Comparison of ENCODE assay signal across 20 cellular contexts in the genomic region with DNA sequence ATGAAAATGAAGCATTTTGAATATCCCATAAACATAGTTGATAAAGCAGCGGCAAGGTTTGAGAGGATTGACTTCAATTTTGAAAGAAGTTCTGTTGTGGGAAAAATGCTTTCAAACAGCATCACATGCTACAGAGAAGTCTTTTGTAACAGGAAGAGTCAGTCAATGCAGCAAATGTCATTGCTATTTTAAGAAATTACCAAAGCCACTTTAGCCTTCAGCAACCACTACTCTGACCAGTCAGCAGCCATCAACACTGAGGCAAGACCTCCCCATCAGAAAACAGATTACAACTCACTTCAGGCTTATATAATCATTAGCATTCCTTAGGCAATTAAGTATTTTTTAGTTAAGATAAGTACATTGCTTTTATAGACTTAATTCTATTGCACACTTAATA. TPM values are rescaled to one million over a fixed set of nuclear protein-coding genes. Genes with fewer than 3 reads are reported as not detected.
DNase-seq lines count a peak whose midpoint lies in the region; ATAC-seq and TF ChIP-seq lines count a peak whose summit lies in the region.
"Had no signal": no experiment of that assay in that cellular context is flagged by ENCODE, and none has a peak within 500 bp of the region (broad histone marks: within the 10 kb centered on the region; RNA-seq: fewer than 3 reads in every experiment).

No MANE protein-coding gene starts in this region.

- H3K4me1 Mint-ChIP-seq in natural killer cell (peaks cover 51 to 58% of the 10 kb centered on the region in 2 donors), osteocyte (ENCODE audit: unreplicated experiment) (no peaks in the 10 kb centered on the region), Calu3 (ENCODE audit: low read depth, unreplicated experiment) (peaks cover 10% of the 10 kb centered on the region)
- H3K4me1 Mint-ChIP-seq: mesothelial cell of epicardium had no signal

- H3K36me3 ChIP-seq in DOHH2 (ENCODE audit: control insufficient read depth, low read length) = peaks cover 10% of the 10 kb centered on the region
- H3K36me3 ChIP-seq: ovary, suprapubic skin, WERI-Rb-1 had no signal

- H3K9me3 ChIP-seq in DOHH2 (ENCODE audit: control insufficient read depth, insufficient read depth, low read length) = peaks cover 11% of the 10 kb centered on the region; the same call in 1 of the 2 replicates
- H3K9me3 ChIP-seq: ovary, suprapubic skin had no signal

- H3K27ac ChIP-seq in DOHH2 (ENCODE audit: low read depth, low read length) = no peak overlapping the region
- H3K27ac ChIP-seq: ovary, suprapubic skin, WERI-Rb-1 had no signal

- ATAC-seq in natural killer cell (peak; percentile 44 to 47 (median 46)), HG02678 (IDR thresholded peaks at IDR 0.05; ENCODE audit: unreplicated experiment) (no peak)
- ATAC-seq: Panc1 had no signal

- H3K9me3 Mint-ChIP-seq in natural killer cell (no peaks in the 10 kb centered on the region), osteocyte (ENCODE audit: unreplicated experiment) (no peaks in the 10 kb centered on the region), Calu3 (ENCODE audit: low read depth, unreplicated experiment) (no peaks in the 10 kb centered on the region)

- CTCF ChIA-PET in Calu3 (lab: Charles Lee) = no interaction called here

- H3K27me3 ChIP-seq in DOHH2 (ENCODE audit: control insufficient read depth, low read length) = no peaks in the 10 kb centered on the region
- H3K27me3 ChIP-seq: ovary, suprapubic skin had no signal

- peak overlapping the region; percentile 65 to 82 for H3K27ac Mint-ChIP-seq in natural killer cell
- no peak overlapping the region for H3K27ac Mint-ChIP-seq in osteocyte (ENCODE audit: unreplicated experiment)
- H3K27ac Mint-ChIP-seq in Calu3 (ENCODE audit: unreplicated experiment) = no peak overlapping the region
- H3K27ac Mint-ChIP-seq: mesothelial cell of epicardium had no signal

- no peak for TF ChIP-seq CTCF in DOHH2 (IDR thresholded peaks at IDR 0.05; ENCODE audit: low read depth, low read length, poor library complexity, severe bottlenecking)
- no peak for TF ChIP-seq CTCF in natural killer cell (IDR thresholded peaks at IDR 0.05)
- no peak for TF ChIP-seq CTCF in osteocyte (IDR thresholded peaks at IDR 0.05)
- TF ChIP-seq CTCF in Calu3 (IDR thresholded peaks at IDR 0.05; ENCODE audit: unreplicated experiment) = no peak
- no peak for TF ChIP-seq CTCF in GM20000 (IDR thresholded peaks at IDR 0.05; ENCODE audit: extremely low read depth, missing control alignments)

- no peaks in the 10 kb centered on the region for H4K20me1 ChIP-seq in DOHH2 (ENCODE audit: control insufficient read depth, insufficient read depth, low read depth, low read length)

- no peaks in the 10 kb centered on the region for H3K79me2 ChIP-seq in DOHH2 (ENCODE audit: control insufficient read depth, low read length)

- H3K4me2 ChIP-seq in DOHH2 (ENCODE audit: low read length) = peak overlapping the region; percentile 28

- BruUV-seq in Calu3 (replicated peaks; lab: Mats Ljungman, UMichigan) = no TSS peak

- H3K9me2 ChIP-seq in DOHH2 (replicated peaks; ENCODE audit: control insufficient read depth, low read length) = no peaks in the 10 kb centered on the region

- H3F3A ChIP-seq in DOHH2 (ENCODE audit: control insufficient read depth, insufficient read depth) = peaks cover 23% of the 10 kb centered on the region

- H3K36me3 Mint-ChIP-seq in natural killer cell = no peaks in the 10 kb centered on the region
- no peaks in the 10 kb centered on the region for H3K36me3 Mint-ChIP-seq in osteocyte (ENCODE audit: unreplicated experiment)
- H3K36me3 Mint-ChIP-seq in Calu3 (ENCODE audit: insufficient read depth, unreplicated experiment) = no peaks in the 10 kb centered on the region
- H3K36me3 Mint-ChIP-seq: mesothelial cell of epicardium had no signal

- H3K4me3 Mint-ChIP-seq in natural killer cell (peak overlapping the region; percentile 21), osteocyte (ENCODE audit: unreplicated experiment) (no peak overlapping the region), Calu3 (ENCODE audit: low read depth, unreplicated experiment) (no peak overlapping the region)
- H3K4me3 Mint-ChIP-seq: mesothelial cell of epicardium had no signal

- intact Hi-C loops in natural killer cell (cut with micrococcal nuclease) = no loop called here
- intact Hi-C loops in Calu3 (cut with micrococcal nuclease; ENCODE audit: unreplicated experiment) = no loop called here

- H3K4me3 ChIP-seq in DOHH2 (ENCODE audit: low read length) = no peak overlapping the region
- H3K4me3 ChIP-seq: ovary, suprapubic skin had no signal

- DNase-seq in HT1080 (ENCODE audit: low read depth) (peak; percentile 10), RPMI8226 (peak; percentile 72), natural killer cell (no peak), osteocyte (ENCODE audit: extremely low spot score, unreplicated experiment) (no peak), Calu3 (no peak), GM20000 (ENCODE audit: low spot score) (no peak)
- DNase-seq: DMS 273 treated with DMSO at 0.1 percent for 48 hours; effector CD4-positive, alpha-beta T cell; NCI-H1694 treated with DMSO at 0.1 percent for 48 hours; NCI-H446 treated with DMSO at 0.1 percent for 48 hours; ovary; stimulated activated CD4-positive, alpha-beta T cell treated with anti-CD3 and anti-CD28 coated beads, Interleukin-4, amount 100 ng/mL, for 1 hour; WERI-Rb-1 had no signal

- H3K27me3 Mint-ChIP-seq in natural killer cell (ENCODE audit: low read depth in 2 of 2) (no peaks in the 10 kb centered on the region), osteocyte (ENCODE audit: unreplicated experiment) (no peaks in the 10 kb centered on the region), Calu3 (ENCODE audit: unreplicated experiment) (no peaks in the 10 kb centered on the region)

- H3K4me1 ChIP-seq in DOHH2 (ENCODE audit: control insufficient read depth, low read length) = peaks cover 62% of the 10 kb centered on the region
- H3K4me1 ChIP-seq: suprapubic skin had no signal

RNA-seq across cellular contexts. Expression of gene FCRL3, which starts 33.8 kb away (rescaled TPM):
- total RNA-seq in HT1080 (2014; rRNA removed; shearing (Covaris generic)) = 0.03 and 0.18 TPM in 2 replicates
- 0.02 and 0.11 TPM in 2 replicates for polyA plus RNA-seq in HT1080 (2015; cell fraction: cytosol; rRNA removed)
- polyA plus RNA-seq in HT1080 (2015; cell fraction: nucleus; rRNA removed) = 0.16 and 0.33 TPM in 2 replicates
- 100 to 1,000 TPM in 1 of 3 donors, 10 to 100 TPM in 2; 69.8 to 117 (median 83.8) TPM for total RNA-seq in natural killer cell
- total RNA-seq in osteocyte = not detected in 2 replicates
- total RNA-seq in Calu3 (2022) = 1.2 and 2.2 TPM in 2 replicates
- total RNA-seq: mesothelial cell of epicardium, suprapubic skin had no signal
- polyA plus RNA-seq: keratinocyte had no signal

RNA-seq across cellular contexts. Expression of gene FCRL2, which starts 42.6 kb away (rescaled TPM):
- not detected in 2 replicates for total RNA-seq in HT1080 (2014; rRNA removed; shearing (Covaris generic))
- polyA plus RNA-seq in HT1080 (2015; cell fraction: cytosol; rRNA removed) = not detected in 2 replicates
- polyA plus RNA-seq in HT1080 (2015; cell fraction: nucleus; rRNA removed) = not detected in 2 replicates
- total RNA-seq in natural killer cell (1 to 10 TPM in 1 of 3 donors, under 1 TPM in 2; 0.49 to 1.1 (median 0.88) TPM), osteocyte (not detected in 2 replicates), Calu3 (2022) (0.14 and 0.47 TPM in 2 replicates)
- total RNA-seq: activated CD8-positive, alpha-beta memory T cell treated with anti-CD3 and anti-CD28 coated beads for 36 hours; mesothelial cell of epicardium; suprapubic skin had no signal
- polyA plus RNA-seq: keratinocyte had no signal

Comparison
In these comparisons a context has a peak if more than half of its experiments do, and no peak if none do; other contexts are left out.
1. DNase-seq: peak in HT1080 (single experiment) and RPMI8226 (single experiment); none in natural killer cell (single experiment), osteocyte (single experiment), Calu3 (single experiment) and GM20000 (single experiment).
2. H3K27ac Mint-ChIP-seq: peak in natural killer cell (2 of 2); none in osteocyte (single experiment) and Calu3 (single experiment).
3. RNA of gene FCRL3, which starts 33.8 kb away (total RNA-seq): 69.8 to 117 TPM in natural killer cell; 1.2 to 2.2 TPM in Calu3, 0.03 to 0.18 TPM in HT1080 and not detected in osteocyte; every median in the first group is over 10 times any median in the second.